Comparison of ENCODE assay signal across 19 cellular contexts in genomic region chr11:112852141-112852853, GRCh38.
DNase-seq lines count a peak whose midpoint lies in the region; ATAC-seq and TF ChIP-seq lines count a peak whose summit lies in the region.
"Had no signal": no experiment of that assay in that cellular context is flagged by ENCODE, and none has a peak within 500 bp of the region (broad histone marks: within the 10 kb centered on the region; RNA-seq: fewer than 3 reads in every experiment).

No MANE protein-coding gene starts in this region.

- peaks cover under 1% of the 10 kb centered on the region for H3K9me3 Mint-ChIP-seq in activated naive CD8-positive, alpha-beta T cell treated with anti-CD3 and anti-CD28 coated beads for 36 hours
- H3K9me3 Mint-ChIP-seq: neural crest cell had no signal

- H3K4me1 Mint-ChIP-seq in activated naive CD8-positive, alpha-beta T cell treated with anti-CD3 and anti-CD28 coated beads for 36 hours, result no peaks in the 10 kb centered on the region
- H3K4me1 Mint-ChIP-seq: CD4-positive, alpha-beta memory T cell; neural crest cell; stimulated activated naive B cell treated with anti-CD40 and anti-IgM and Interleukin-4, amounts not matched to agents 10 μg/mL and 1 μg/mL and 100 μg/mL, for 72 hours had no signal

- H3K27ac Mint-ChIP-seq in activated naive CD8-positive, alpha-beta T cell treated with anti-CD3 and anti-CD28 coated beads for 36 hours, result no peak overlapping the region
- H3K27ac Mint-ChIP-seq: activated CD8-positive, alpha-beta T cell treated with anti-CD3 and anti-CD28 coated beads for 36 hours; CD4-positive, alpha-beta memory T cell; stimulated activated naive B cell treated with anti-CD40 and anti-IgM and Interleukin-4, amounts not matched to agents 10 μg/mL and 1 μg/mL and 100 μg/mL, for 72 hours had no signal

- peaks cover 20% of the 10 kb centered on the region for H3K27me3 Mint-ChIP-seq in activated naive CD8-positive, alpha-beta T cell treated with anti-CD3 and anti-CD28 coated beads for 36 hours

- H3K36me3 Mint-ChIP-seq in activated naive CD8-positive, alpha-beta T cell treated with anti-CD3 and anti-CD28 coated beads for 36 hours, result no peaks in the 10 kb centered on the region
- H3K36me3 Mint-ChIP-seq: stimulated activated naive B cell treated with anti-CD40 and anti-IgM and Interleukin-4, amounts not matched to agents 10 μg/mL and 1 μg/mL and 100 μg/mL, for 72 hours had no signal

- H3K4me1 ChIP-seq in adrenal gland (replicated peaks in 1 of 2) (peaks cover 0 to 8% of the 10 kb centered on the region in 2 donors), foreskin keratinocyte (no peaks in the 10 kb centered on the region)
- H3K4me1 ChIP-seq: lower lobe of right lung, upper lobe of right lung had no signal

- peak overlapping the region in 2 of 5 donors; percentile 47 to 67 for H3K27ac ChIP-seq in adrenal gland
- no peak overlapping the region for H3K27ac ChIP-seq in foreskin keratinocyte
- H3K27ac ChIP-seq: brain microvascular endothelial cell, lower lobe of right lung, upper lobe of right lung had no signal

- TF ChIP-seq CTCF in adrenal gland (IDR thresholded peaks at IDR 0.05), result no peak
- no peak for TF ChIP-seq CTCF in foreskin keratinocyte (conservative IDR thresholded peaks at IDR 0.05)

- intact Hi-C loops in adrenal gland (cut with DNase I), result no loop called here

- H3K36me3 ChIP-seq in adrenal gland (replicated peaks in 1 of 2), result no peaks in the 10 kb centered on the region
- H3K36me3 ChIP-seq: brain microvascular endothelial cell, lower lobe of right lung, upper lobe of right lung had no signal

- no peaks in the 10 kb centered on the region for H3K27me3 ChIP-seq in adrenal gland
- H3K27me3 ChIP-seq in foreskin keratinocyte, result peaks cover 18% of the 10 kb centered on the region
- H3K27me3 ChIP-seq: brain microvascular endothelial cell, upper lobe of right lung had no signal

- no peak overlapping the region for H3K4me3 Mint-ChIP-seq in activated naive CD8-positive, alpha-beta T cell treated with anti-CD3 and anti-CD28 coated beads for 36 hours
- H3K4me3 Mint-ChIP-seq: activated CD8-positive, alpha-beta T cell treated with anti-CD3 and anti-CD28 coated beads for 36 hours; CD4-positive, alpha-beta memory T cell; neural crest cell; stimulated activated naive B cell treated with anti-CD40 and anti-IgM and Interleukin-4, amounts not matched to agents 10 μg/mL and 1 μg/mL and 100 μg/mL, for 72 hours had no signal

- peak; percentile 90 for DNase-seq in LHCN-M2 (ENCODE audit: low read depth)
- peak in 4 of 7 donors; percentile 16 to 55 (median 32) for DNase-seq in adrenal gland
- peak; percentile 28 to 58 for DNase-seq in foreskin keratinocyte
- peak; percentile 51 for DNase-seq in renal cortical epithelial cell (ENCODE audit: low read depth)
- DNase-seq in activated naive CD8-positive, alpha-beta T cell treated with anti-CD3 and anti-CD28 coated beads for 36 hours, result no peak
- no peak for DNase-seq in NCI-H82 (lab: John Stamatoyannopoulos, UW)
- no peak for DNase-seq in NCI-H748 treated with DMSO at 0.1 percent for 48 hours (lab: John Stamatoyannopoulos, UW)
- DNase-seq: activated CD8-positive, alpha-beta T cell treated with anti-CD3 and anti-CD28 coated beads for 36 hours; activated effector memory CD4-positive, alpha-beta T cell treated with anti-CD3 and anti-CD28 coated beads, Interleukin-2, amount 50 U/mL, for 16 hours; brain microvascular endothelial cell; CD4-positive, alpha-beta memory T cell; effector CD4-positive, alpha-beta T cell; EL; lower lobe of right lung; NCI-H2171 treated with DMSO at 0.1 percent for 48 hours; stimulated activated naive B cell treated with anti-CD40 and anti-IgM and Interleukin-4, amounts not matched to agents 10 μg/mL and 1 μg/mL and 100 μg/mL, for 72 hours; upper lobe of right lung had no signal

- ATAC-seq in foreskin keratinocyte, result peak; percentile 89
- ATAC-seq in HG02981 (IDR thresholded peaks at IDR 0.05; ENCODE audit: unreplicated experiment), result no peak
- ATAC-seq: activated CD8-positive, alpha-beta T cell treated with anti-CD3 and anti-CD28 coated beads for 36 hours; lower lobe of right lung; stimulated activated naive B cell treated with anti-CD40 and anti-IgM and Interleukin-4, amounts not matched to agents 10 μg/mL and 1 μg/mL and 100 μg/mL, for 72 hours; upper lobe of right lung had no signal

- H3K4me3 ChIP-seq in adrenal gland, result no peak overlapping the region
- H3K4me3 ChIP-seq: lower lobe of right lung, upper lobe of right lung had no signal

- H3K9me3 ChIP-seq in adrenal gland (replicated peaks in 1 of 3), result no peaks in the 10 kb centered on the region
- H3K9me3 ChIP-seq: lower lobe of right lung, upper lobe of right lung had no signal

- no peak for TF ChIP-seq POLR2A in adrenal gland (IDR thresholded peaks at IDR 0.05)

- 30 to 40% (median 38%) methylated on average over 5 of the region's 5 CpGs for WGBS in adrenal gland, 4 donors

Comparison
In these comparisons a context has a peak if more than half of its experiments do, and no peak if none do; other contexts are left out.
1. DNase-seq: peak in LHCN-M2 (single experiment), adrenal gland (4 of 7), foreskin keratinocyte (2 of 2) and renal cortical epithelial cell (single experiment); none in activated naive CD8-positive, alpha-beta T cell treated with anti-CD3 and anti-CD28 coated beads for 36 hours (single experiment), NCI-H82 (single experiment) and NCI-H748 treated with DMSO at 0.1 percent for 48 hours (single experiment).